1 cellular context compared by ENCODE assay signal in the genomic region with DNA sequence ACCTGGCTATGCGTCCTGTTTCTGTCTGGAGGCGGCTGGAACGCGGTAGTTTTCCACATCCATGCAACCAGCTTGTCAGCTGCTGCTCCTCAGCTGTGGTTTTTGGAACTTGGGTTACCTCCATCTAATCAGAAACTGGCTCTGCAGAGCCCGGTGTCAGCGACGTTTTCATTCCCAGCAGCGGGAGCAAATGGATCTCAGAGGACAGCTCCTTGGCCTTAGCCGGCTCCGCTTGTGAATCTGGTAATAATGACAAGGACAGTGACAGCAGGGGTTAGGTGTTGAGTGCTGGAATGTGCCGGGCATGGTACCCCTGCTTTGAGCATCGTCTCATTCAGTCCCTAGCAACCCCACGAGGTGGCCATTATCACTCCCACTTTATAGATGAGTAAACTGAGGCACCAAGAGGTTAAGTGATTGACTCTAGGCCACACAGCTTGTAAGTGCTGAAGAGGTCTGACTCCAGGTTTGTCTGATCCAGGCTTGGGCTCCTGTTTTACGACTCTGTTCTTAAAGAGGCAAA.
TF ChIP-seq lines count a peak whose summit lies in the region.

No MANE protein-coding gene starts in this region.

TF ChIP-seq in WTC11, 78 proteins besides CTCF, POLR2A, EP300 and RAD21 (continued from another document):
- TF ChIP-seq, protein P1, sequence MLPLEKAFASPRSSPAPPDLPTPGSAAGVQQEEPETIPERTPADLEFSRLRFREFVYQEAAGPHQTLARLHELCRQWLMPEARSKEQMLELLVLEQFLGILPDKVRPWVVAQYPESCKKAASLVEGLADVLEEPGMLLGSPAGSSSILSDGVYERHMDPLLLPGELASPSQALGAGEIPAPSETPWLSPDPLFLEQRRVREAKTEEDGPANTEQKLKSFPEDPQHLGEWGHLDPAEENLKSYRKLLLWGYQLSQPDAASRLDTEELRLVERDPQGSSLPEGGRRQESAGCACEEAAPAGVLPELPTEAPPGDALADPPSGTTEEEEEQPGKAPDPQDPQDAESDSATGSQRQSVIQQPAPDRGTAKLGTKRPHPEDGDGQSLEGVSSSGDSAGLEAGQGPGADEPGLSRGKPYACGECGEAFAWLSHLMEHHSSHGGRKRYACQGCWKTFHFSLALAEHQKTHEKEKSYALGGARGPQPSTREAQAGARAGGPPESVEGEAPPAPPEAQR (CRISPR knock-in tag; IDR thresholded peaks at IDR 0.05), result no peak
- TF ChIP-seq GRHL2 (CRISPR knock-in tag; IDR thresholded peaks at IDR 0.05; ENCODE audit: insufficient replicate concordance, severe bottlenecking) (no peak), SP1 (CRISPR knock-in tag; conservative IDR thresholded peaks at IDR 0.05) (no peak)
- TF ChIP-seq, protein P2, sequence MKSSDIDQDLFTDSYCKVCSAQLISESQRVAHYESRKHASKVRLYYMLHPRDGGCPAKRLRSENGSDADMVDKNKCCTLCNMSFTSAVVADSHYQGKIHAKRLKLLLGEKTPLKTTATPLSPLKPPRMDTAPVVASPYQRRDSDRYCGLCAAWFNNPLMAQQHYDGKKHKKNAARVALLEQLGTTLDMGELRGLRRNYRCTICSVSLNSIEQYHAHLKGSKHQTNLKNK (CRISPR knock-in tag; IDR thresholded peaks at IDR 0.05), result no peak
